Comparison of ENCODE assay signal across 6 cellular contexts in the genomic region with DNA sequence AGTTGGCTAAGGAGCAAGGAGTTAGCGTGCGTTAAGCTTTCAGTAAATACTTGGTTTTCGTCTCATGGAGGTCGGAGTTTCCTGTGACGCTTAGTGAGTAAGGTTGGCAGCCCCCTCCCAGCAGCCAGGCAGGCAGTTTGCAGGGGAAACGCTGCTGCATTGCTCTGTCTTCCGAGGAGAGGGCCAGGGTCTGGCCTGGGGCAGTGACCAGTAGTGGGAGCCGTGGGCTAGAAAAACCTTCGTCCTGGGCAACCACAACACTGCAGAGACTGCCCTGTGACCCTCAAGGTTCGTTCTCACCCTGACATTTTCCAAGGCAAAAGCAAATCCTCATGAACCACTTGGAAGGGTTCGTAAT. TPM values are rescaled to one million over a fixed set of nuclear protein-coding genes. Genes with fewer than 3 reads are reported as not detected.
A peak's percentile ranks its signal among the peaks of the same experiment; 100 is the strongest.
DNase-seq lines count a peak whose midpoint lies in the region; ATAC-seq and TF ChIP-seq lines count a peak whose summit lies in the region.

No MANE protein-coding gene starts in this region.

- H3K27me3 Mint-ChIP-seq in natural killer cell treated with Interleukin-12 subunit alpha and Interleukin-12 subunit beta and Interleukin-15 and Interleukin-18, amount 100 ng/mL, for 72 hours = no peaks in the 10 kb centered on the region

- TF ChIP-seq CTCF in body of pancreas (IDR thresholded peaks at IDR 0.05) = no peak

- no peaks in the 10 kb centered on the region for H3K36me3 Mint-ChIP-seq in natural killer cell treated with Interleukin-12 subunit alpha and Interleukin-12 subunit beta and Interleukin-15 and Interleukin-18, amount 100 ng/mL, for 72 hours

- ATAC-seq in activated CD4-positive, CD25-positive, alpha-beta regulatory T cell treated with anti-CD3 and anti-CD28 coated beads, Interleukin-2, amount 50 U/mL, for 24 hours = peak; percentile 3 to 11
- ATAC-seq in body of pancreas (no peak), GM21737 (IDR thresholded peaks at IDR 0.05; ENCODE audit: unreplicated experiment) (no peak)
- ATAC-seq in natural killer cell treated with Interleukin-12 subunit alpha and Interleukin-12 subunit beta and Interleukin-15 and Interleukin-18, amount 100 ng/mL, for 72 hours = peak in 1 of 2 donors; percentile 15

- H3K27ac Mint-ChIP-seq in natural killer cell treated with Interleukin-12 subunit alpha and Interleukin-12 subunit beta and Interleukin-15 and Interleukin-18, amount 100 ng/mL, for 72 hours = peak overlapping the region; percentile 97 to 98

- no peaks in the 10 kb centered on the region for H3K27me3 ChIP-seq in body of pancreas

- DNase-seq in activated CD4-positive, CD25-positive, alpha-beta regulatory T cell (lab: John Stamatoyannopoulos, UW) = no peak
- DNase-seq in body of pancreas (peak in 1 of 4 donors; percentile 33), NCI-H1105 (lab: John Stamatoyannopoulos, UW) (no peak)
- DNase-seq in natural killer cell treated with Interleukin-12 subunit alpha and Interleukin-12 subunit beta and Interleukin-15 and Interleukin-18, amount 100 ng/mL, for 72 hours (ENCODE audit: low spot score) = peak; percentile 61

- no peaks in the 10 kb centered on the region for H3K36me3 ChIP-seq in body of pancreas (replicated peaks in 1 of 2; ENCODE audit: insufficient read depth in 1 of 2, low read depth in 2 of 2)

- peak overlapping the region; percentile 56 to 97 (median 84) for H3K27ac ChIP-seq in body of pancreas

- no peaks in the 10 kb centered on the region for H3K9me3 Mint-ChIP-seq in natural killer cell treated with Interleukin-12 subunit alpha and Interleukin-12 subunit beta and Interleukin-15 and Interleukin-18, amount 100 ng/mL, for 72 hours

- intact Hi-C loops in body of pancreas (cut with DNase I) = no loop called here

- peak overlapping the region; percentile 98 for H3K4me3 Mint-ChIP-seq in natural killer cell treated with Interleukin-12 subunit alpha and Interleukin-12 subunit beta and Interleukin-15 and Interleukin-18, amount 100 ng/mL, for 72 hours

- WGBS in body of pancreas, 2 donors = 2% methylated on average over 11 of the region's 11 CpGs

- TF ChIP-seq POLR2A in body of pancreas (IDR thresholded peaks at IDR 0.05) = no peak

- H3K4me1 Mint-ChIP-seq in natural killer cell treated with Interleukin-12 subunit alpha and Interleukin-12 subunit beta and Interleukin-15 and Interleukin-18, amount 100 ng/mL, for 72 hours (ENCODE audit: low read depth in 2 of 2) = peaks cover 39 to 47% of the 10 kb centered on the region in 2 donors

- H3K9me3 ChIP-seq in body of pancreas = no peaks in the 10 kb centered on the region

- H3K4me3 ChIP-seq in body of pancreas = peak overlapping the region; percentile 55 to 89

- H3K4me1 ChIP-seq in body of pancreas = peaks cover 39% of the 10 kb centered on the region

RNA-seq across cellular contexts. Expression of gene TMEM175, which starts 0.4 kb away (rescaled TPM):
- 10 to 100 TPM; 40.2 to 65.3 TPM for total RNA-seq in body of pancreas
- 10 to 100 TPM; 26.5 to 29.2 TPM for total RNA-seq in natural killer cell treated with Interleukin-12 subunit alpha and Interleukin-12 subunit beta and Interleukin-15 and Interleukin-18, amount 100 ng/mL, for 72 hours

RNA-seq across cellular contexts. Expression of gene GAK, which starts 0.6 kb away (rescaled TPM):
- 100 to 1,000 TPM; 126 to 127 TPM for total RNA-seq in body of pancreas
- total RNA-seq in natural killer cell treated with Interleukin-12 subunit alpha and Interleukin-12 subunit beta and Interleukin-15 and Interleukin-18, amount 100 ng/mL, for 72 hours = 100 to 1,000 TPM; 168 to 234 TPM

RNA-seq across cellular contexts. Expression of gene DGKQ, which starts 40.7 kb away (rescaled TPM):
- 10 to 100 TPM; 13.2 to 17.5 TPM for total RNA-seq in body of pancreas
- 10 to 100 TPM; 15.4 to 19.6 TPM for total RNA-seq in natural killer cell treated with Interleukin-12 subunit alpha and Interleukin-12 subunit beta and Interleukin-15 and Interleukin-18, amount 100 ng/mL, for 72 hours

RNA-seq across cellular contexts. Expression of gene IDUA, which starts 54.2 kb away (rescaled TPM):
- total RNA-seq in body of pancreas = 10 to 100 TPM; 30.0 to 37.6 TPM
- total RNA-seq in natural killer cell treated with Interleukin-12 subunit alpha and Interleukin-12 subunit beta and Interleukin-15 and Interleukin-18, amount 100 ng/mL, for 72 hours = 10 to 100 TPM; 15.7 to 17.5 TPM

Comparison
In these comparisons a context has a peak if more than half of its experiments do, and no peak if none do; other contexts are left out.
1. ATAC-seq: peak in activated CD4-positive, CD25-positive, alpha-beta regulatory T cell treated with anti-CD3 and anti-CD28 coated beads, Interleukin-2, amount 50 U/mL, for 24 hours (2 of 2); none in body of pancreas (single experiment) and GM21737 (single experiment).